27 cellular contexts compared by ENCODE assay signal in genomic region chr10:86260564-86260963, GRCh38.
DNase-seq lines count a peak whose midpoint lies in the region; ATAC-seq and TF ChIP-seq lines count a peak whose summit lies in the region.
"Had no signal": no experiment of that assay in that cellular context is flagged by ENCODE, and none has a peak within 500 bp of the region (broad histone marks: within the 10 kb centered on the region; RNA-seq: fewer than 3 reads in every experiment).

No MANE protein-coding gene starts in this region.

- H3K4ac ChIP-seq in trophoblast cell (ENCODE audit: low read depth, low read length), result no peak overlapping the region

- H2BK120ac ChIP-seq in trophoblast cell (ENCODE audit: insufficient read depth, low read length, poor library complexity), result no peak overlapping the region

- DNase-seq in BE2C (peak; percentile 47), DMS153 treated with DMSO at 0.1 percent for 48 hours (lab: John Stamatoyannopoulos, UW; ENCODE audit: unreplicated experiment) (peak; percentile 27), NCI-H2107 treated with DMSO at 0.1 percent for 48 hours (lab: John Stamatoyannopoulos, UW; ENCODE audit: unreplicated experiment) (peak; percentile 70), NCI-H446 treated with DMSO at 0.1 percent for 48 hours (lab: John Stamatoyannopoulos, UW) (no peak), trophoblast cell (no peak), DMS 273 (lab: John Stamatoyannopoulos, UW; ENCODE audit: unreplicated experiment) (no peak)
- DNase-seq: activated CD4-positive, alpha-beta memory T cell treated with anti-CD3 and anti-CD28 coated beads, Interleukin-2, amount 10 ng/mL, durations not matched to agents 7 days and 5 days; activated gamma-delta T cell; activated naive CD8-positive, alpha-beta T cell treated with anti-CD3 and anti-CD28 coated beads for 36 hours; activated T-cell treated with anti-CD3 and anti-CD28 coated beads, Interleukin-2, amount 50 U/mL, for 1 hour; anterior cingulate cortex; effector CD4-positive, alpha-beta T cell; GF-D8; NCI-H1048; NCI-H2081; NCI-H510A treated with DMSO at 0.1 percent for 48 hours; occipital lobe; stimulated activated CD4-positive, alpha-beta T cell treated with anti-CD3 and anti-CD28 coated beads, Interleukin-4, amount 100 ng/mL, for 4 hours; transverse colon had no signal

- no peak overlapping the region for H4K12ac ChIP-seq in trophoblast cell (ENCODE audit: low read depth, low read length)

- H3K79me2 ChIP-seq in trophoblast cell (ENCODE audit: control insufficient read depth, insufficient read depth, low read length, poor library complexity), result no peaks in the 10 kb centered on the region
- H3K79me2 ChIP-seq: hepatocyte had no signal

- no peaks in the 10 kb centered on the region for H3K36me3 ChIP-seq in BE2C
- H3K36me3 ChIP-seq in trophoblast cell (ENCODE audit: control insufficient read depth in 1 of 2, insufficient read depth in 2 of 2, low read length in 2 of 2), result no peaks in the 10 kb centered on the region
- H3K36me3 ChIP-seq: BLaER1, breast epithelium, transverse colon had no signal

- H3K9ac ChIP-seq in trophoblast cell (ENCODE audit: low read length), result no peak overlapping the region
- H3K9ac ChIP-seq: BLaER1 had no signal

- no peak overlapping the region for H3K18ac ChIP-seq in trophoblast cell (ENCODE audit: low read length)

- no peaks in the 10 kb centered on the region for H3K9me3 ChIP-seq in BE2C
- peaks cover 2% of the 10 kb centered on the region for H3K9me3 ChIP-seq in trophoblast cell (ENCODE audit: insufficient read depth, low read depth, low read length)
- H3K9me3 ChIP-seq: BLaER1, breast epithelium, transverse colon had no signal

- ATAC-seq in HG03135 (IDR thresholded peaks at IDR 0.05; ENCODE audit: unreplicated experiment), result no peak
- ATAC-seq: naive thymus-derived CD8-positive, alpha-beta T cell had no signal

- H3K27ac ChIP-seq in layer of hippocampus (ENCODE audit: low read depth, low read length) (peak overlapping the region; percentile 23), trophoblast cell (ENCODE audit: low read depth, low read length) (no peak overlapping the region)
- H3K27ac ChIP-seq: BLaER1, breast epithelium, epithelial cell of prostate, hepatocyte, transverse colon had no signal

- H3K27me3 ChIP-seq in BE2C (no peaks in the 10 kb centered on the region), layer of hippocampus (ENCODE audit: control insufficient read depth, insufficient read depth, low read length) (no peaks in the 10 kb centered on the region), trophoblast cell (ENCODE audit: insufficient read depth, low read length) (no peaks in the 10 kb centered on the region)
- H3K27me3 ChIP-seq: BLaER1, breast epithelium had no signal

- H2BK5ac ChIP-seq in trophoblast cell (ENCODE audit: low read depth, low read length, poor library complexity), result no peak overlapping the region

- no peak for TF ChIP-seq CTCF in BE2C (IDR thresholded peaks at IDR 0.05; ENCODE audit: low read depth, low read length)

- H3K4me1 ChIP-seq in BE2C (peaks cover 70% of the 10 kb centered on the region), trophoblast cell (ENCODE audit: control insufficient read depth in 1 of 2, insufficient read depth in 2 of 2, low read length in 2 of 2) (no peaks in the 10 kb centered on the region)
- H3K4me1 ChIP-seq: breast epithelium had no signal

- no peak overlapping the region for H3K4me2 ChIP-seq in trophoblast cell (ENCODE audit: low read length)
- H3K4me2 ChIP-seq: BLaER1, hepatocyte had no signal

- no peak overlapping the region for H2AK5ac ChIP-seq in trophoblast cell (ENCODE audit: low read length)

- no peak overlapping the region for H4K91ac ChIP-seq in trophoblast cell (ENCODE audit: low read depth, low read length)

- H3K4me3 ChIP-seq in BE2C (ENCODE audit: low read depth, low read length) (peak overlapping the region; percentile 2; the same call in 1 of the 2 replicates), trophoblast cell (ENCODE audit: low read depth, low read length) (no peak overlapping the region)
- H3K4me3 ChIP-seq: BLaER1, breast epithelium, hepatocyte, lung, transverse colon had no signal

- WGBS in trophoblast cell (ENCODE audit: extremely low coverage, insufficient coverage, insufficient read length), result no CpG with 5 or more reads among the region's 6 CpGs

- H3K14ac ChIP-seq in trophoblast cell (ENCODE audit: low read length), result no peak overlapping the region

- no peak overlapping the region for H4K8ac ChIP-seq in trophoblast cell (ENCODE audit: low read depth, low read length)

- no peak overlapping the region for H2AFZ ChIP-seq in trophoblast cell (ENCODE audit: insufficient read depth, low read length, poor library complexity)
- H2AFZ ChIP-seq: hepatocyte had no signal

- no peak overlapping the region for H3K23ac ChIP-seq in trophoblast cell (ENCODE audit: low read length)

- H3K79me1 ChIP-seq in trophoblast cell (ENCODE audit: low read length), result no peaks in the 10 kb centered on the region

- H2BK12ac ChIP-seq in trophoblast cell (ENCODE audit: low read length), result no peak overlapping the region

Comparison
In these comparisons a context has a peak if more than half of its experiments do, and no peak if none do; other contexts are left out.
1. DNase-seq: peak in BE2C (single experiment), DMS153 treated with DMSO at 0.1 percent for 48 hours (single experiment) and NCI-H2107 treated with DMSO at 0.1 percent for 48 hours (single experiment); none in NCI-H446 treated with DMSO at 0.1 percent for 48 hours (single experiment), trophoblast cell (0 of 2) and DMS 273 (single experiment).